ENCODE assay signal across 19 cellular contexts in genomic region chr9:121721770-121722169, GRCh38.
DNase-seq lines count a peak whose midpoint lies in the region; ATAC-seq and TF ChIP-seq lines count a peak whose summit lies in the region.
"Had no signal": no experiment of that assay in that cellular context is flagged by ENCODE, and none has a peak within 500 bp of the region (broad histone marks: within the 10 kb centered on the region; RNA-seq: fewer than 3 reads in every experiment).

No MANE protein-coding gene starts in this region.

- peak overlapping the region; percentile 46 for H3K4me2 ChIP-seq in fibroblast of lung (ENCODE audit: extremely low read depth, insufficient read depth, low read length)

- no peak overlapping the region for H2AFZ ChIP-seq in fibroblast of lung (ENCODE audit: low read length)

- H3K36me3 Mint-ChIP-seq in nephron (ENCODE audit: low read depth), result no peaks in the 10 kb centered on the region
- H3K36me3 Mint-ChIP-seq: activated CD8-positive, alpha-beta memory T cell treated with anti-CD3 and anti-CD28 coated beads, Interleukin-2, amount 10 ng/mL, durations not matched to agents 7 days and 5 days; CD4-positive, CD25-positive, alpha-beta regulatory T cell; natural killer cell treated with Interleukin-12 subunit alpha and Interleukin-12 subunit beta and Interleukin-15 and Interleukin-18, amount 100 ng/mL, for 72 hours had no signal

- peak overlapping the region; percentile 25 to 72 (median 38) for H3K27ac Mint-ChIP-seq in nephron
- H3K27ac Mint-ChIP-seq: activated CD8-positive, alpha-beta memory T cell treated with anti-CD3 and anti-CD28 coated beads, Interleukin-2, amount 10 ng/mL, durations not matched to agents 7 days and 5 days; CD4-positive, CD25-positive, alpha-beta regulatory T cell; natural killer cell treated with Interleukin-12 subunit alpha and Interleukin-12 subunit beta and Interleukin-15 and Interleukin-18, amount 100 ng/mL, for 72 hours had no signal

- no peaks in the 10 kb centered on the region for H3K79me2 ChIP-seq in fibroblast of lung (ENCODE audit: control insufficient read depth, insufficient read depth, low read length)

- DNase-seq in Right ventricle myocardium inferior (ENCODE audit: missing footprints), result peak; percentile 68
- no peak for DNase-seq in left cardiac atrium
- DNase-seq in fibroblast of lung (ENCODE audit: low read depth in 2 of 2), result peak in 1 of 2 donors; percentile 79
- peak in 1 of 2 donors; percentile 64 for DNase-seq in uterus
- no peak for DNase-seq in NCI-H2227 (lab: John Stamatoyannopoulos, UW; ENCODE audit: unreplicated experiment)
- DNase-seq: activated CD8-positive, alpha-beta memory T cell treated with anti-CD3 and anti-CD28 coated beads, Interleukin-2, amount 10 ng/mL, durations not matched to agents 7 days and 5 days; CD4-positive, CD25-positive, alpha-beta regulatory T cell; dermis blood vessel endothelial cell; DMS79; erythroblast; MM.1S; NCI-H2029 treated with DMSO at 0.1 percent for 48 hours; Peyer's patch had no signal

- no peak overlapping the region for H3K27ac ChIP-seq in fibroblast of lung (ENCODE audit: insufficient read depth, low read length)
- H3K27ac ChIP-seq in uterus, result peak overlapping the region; percentile 90 to 99
- H3K27ac ChIP-seq: 22Rv1 had no signal

- H3K36me3 ChIP-seq in fibroblast of lung (ENCODE audit: control insufficient read depth, insufficient read depth, low read length), result no peaks in the 10 kb centered on the region
- H3K36me3 ChIP-seq in uterus, result no peaks in the 10 kb centered on the region
- H3K36me3 ChIP-seq: Peyer's patch had no signal

- H3K9me3 Mint-ChIP-seq in nephron, result no peaks in the 10 kb centered on the region
- H3K9me3 Mint-ChIP-seq: CD4-positive, CD25-positive, alpha-beta regulatory T cell; natural killer cell treated with Interleukin-12 subunit alpha and Interleukin-12 subunit beta and Interleukin-15 and Interleukin-18, amount 100 ng/mL, for 72 hours had no signal

- ATAC-seq in Right ventricle myocardium inferior (peak; percentile 18), left cardiac atrium (no peak), HG02840 (IDR thresholded peaks at IDR 0.05; ENCODE audit: low FRiP score, unreplicated experiment) (no peak), GM18868 (IDR thresholded peaks at IDR 0.05; ENCODE audit: unreplicated experiment) (no peak)
- ATAC-seq: activated CD4-positive, CD25-positive, alpha-beta regulatory T cell treated with anti-CD3 and anti-CD28 coated beads, Interleukin-2, amount 50 U/mL, for 24 hours; activated CD8-positive, alpha-beta memory T cell treated with anti-CD3 and anti-CD28 coated beads, Interleukin-2, amount 10 ng/mL, durations not matched to agents 7 days and 5 days; natural killer cell treated with Interleukin-12 subunit alpha and Interleukin-12 subunit beta and Interleukin-15 and Interleukin-18, amount 100 ng/mL, for 72 hours had no signal

- no peak for TF ChIP-seq POLR2A in uterus (IDR thresholded peaks at IDR 0.05)

- no peak overlapping the region for H3K9ac ChIP-seq in fibroblast of lung (ENCODE audit: insufficient read depth, low read length)

- H3K27me3 ChIP-seq in fibroblast of lung (ENCODE audit: control insufficient read depth, insufficient read depth, low read length) (no peaks in the 10 kb centered on the region), uterus (no peaks in the 10 kb centered on the region)
- H3K27me3 ChIP-seq: Peyer's patch had no signal

- H3K4me3 Mint-ChIP-seq in nephron, result no peak overlapping the region
- H3K4me3 Mint-ChIP-seq: activated CD8-positive, alpha-beta memory T cell treated with anti-CD3 and anti-CD28 coated beads, Interleukin-2, amount 10 ng/mL, durations not matched to agents 7 days and 5 days; CD4-positive, CD25-positive, alpha-beta regulatory T cell; natural killer cell treated with Interleukin-12 subunit alpha and Interleukin-12 subunit beta and Interleukin-15 and Interleukin-18, amount 100 ng/mL, for 72 hours had no signal

- no peak overlapping the region for H3K4me3 ChIP-seq in fibroblast of lung (replicated peaks in 1 of 4; ENCODE audit: control extremely low read depth in 1 of 4, insufficient read depth in 1 of 4, low read depth in 3 of 4, low read length in 4 of 4)
- H3K4me3 ChIP-seq in uterus, result no peak overlapping the region
- H3K4me3 ChIP-seq: Peyer's patch had no signal

- H3K27me3 Mint-ChIP-seq in nephron (ENCODE audit: low read depth), result no peaks in the 10 kb centered on the region
- H3K27me3 Mint-ChIP-seq: CD4-positive, CD25-positive, alpha-beta regulatory T cell had no signal

- no peak for TF ChIP-seq CTCF in fibroblast of lung (conservative IDR thresholded peaks at IDR 0.05 in 1 of 2, IDR thresholded peaks at IDR 0.05 in 1 of 2; ENCODE audit: low read depth in 1 of 2, low read length in 2 of 2)
- no peak for TF ChIP-seq CTCF in nephron (IDR thresholded peaks at IDR 0.05; ENCODE audit: unreplicated experiment in 3 of 3)
- no peak for TF ChIP-seq CTCF in uterus (IDR thresholded peaks at IDR 0.05)

- H3K9me3 ChIP-seq in fibroblast of lung (ENCODE audit: control insufficient read depth, insufficient read depth, low read depth, low read length), result no peaks in the 10 kb centered on the region
- H3K9me3 ChIP-seq in uterus, result no peaks in the 10 kb centered on the region
- H3K9me3 ChIP-seq: Peyer's patch had no signal

- H4K20me1 ChIP-seq in fibroblast of lung (ENCODE audit: control insufficient read depth, extremely low read depth, insufficient read depth, low read length), result no peaks in the 10 kb centered on the region

- peaks cover 28% of the 10 kb centered on the region for H3K4me1 ChIP-seq in fibroblast of lung (ENCODE audit: control insufficient read depth, extremely low read depth, insufficient read depth, low read length)
- H3K4me1 ChIP-seq in uterus, result peaks cover 10 to 49% of the 10 kb centered on the region in 2 donors

- intact Hi-C loops in Right ventricle myocardium inferior (cut with DNase I) (no loop called here), left cardiac atrium (cut with DNase I) (no loop called here), uterus (cut with DNase I; ENCODE audit: low total_unique reads) (no loop called here)

- peaks cover 77% of the 10 kb centered on the region for H3K4me1 Mint-ChIP-seq in nephron
- H3K4me1 Mint-ChIP-seq: CD4-positive, CD25-positive, alpha-beta regulatory T cell had no signal
